Comparison of ENCODE assay signal across 16 cellular contexts in genomic region chr17:56870163-56870651, GRCh38. TPM values are rescaled to one million over a fixed set of nuclear protein-coding genes. Genes with fewer than 3 reads are reported as not detected.
DNase-seq lines count a peak whose midpoint lies in the region; ATAC-seq and TF ChIP-seq lines count a peak whose summit lies in the region.
"Had no signal": no experiment of that assay in that cellular context is flagged by ENCODE, and none has a peak within 500 bp of the region (broad histone marks: within the 10 kb centered on the region; RNA-seq: fewer than 3 reads in every experiment).

No MANE protein-coding gene starts in this region.

- no peak overlapping the region for H2AFZ ChIP-seq in neural progenitor cell (replicated peaks)
- H2AFZ ChIP-seq: hepatocyte had no signal

- H3K9me3 Mint-ChIP-seq in activated T-cell treated with anti-CD3 and anti-CD28 coated beads, Interleukin-2, amount 50 U/mL, for 4 hours, result no peaks in the 10 kb centered on the region
- H3K9me3 Mint-ChIP-seq in IgD-negative memory B cell, result no peaks in the 10 kb centered on the region
- no peaks in the 10 kb centered on the region for H3K9me3 Mint-ChIP-seq in neural progenitor cell

- H4K20me1 ChIP-seq in neural progenitor cell (ENCODE audit: low read depth), result no peaks in the 10 kb centered on the region

- H3K27ac ChIP-seq in neural progenitor cell (no peak overlapping the region), thyroid gland (no peak overlapping the region)
- H3K27ac ChIP-seq: hepatocyte, neutrophil had no signal

- no peak for TF ChIP-seq CTCF in neural progenitor cell (IDR thresholded peaks at IDR 0.05)
- no peak for TF ChIP-seq CTCF in thyroid gland (IDR thresholded peaks at IDR 0.05)

- no peaks in the 10 kb centered on the region for H3K27me3 Mint-ChIP-seq in activated T-cell treated with anti-CD3 and anti-CD28 coated beads, Interleukin-2, amount 50 U/mL, for 4 hours (ENCODE audit: low read depth)
- peaks cover 3% of the 10 kb centered on the region for H3K27me3 Mint-ChIP-seq in IgD-negative memory B cell
- no peaks in the 10 kb centered on the region for H3K27me3 Mint-ChIP-seq in neural progenitor cell (ENCODE audit: insufficient read depth, low read depth)

- H3K79me2 ChIP-seq in neural progenitor cell (ENCODE audit: low read depth), result no peaks in the 10 kb centered on the region
- H3K79me2 ChIP-seq: hepatocyte had no signal

- no peaks in the 10 kb centered on the region for H3K36me3 ChIP-seq in neural progenitor cell
- H3K36me3 ChIP-seq in thyroid gland, result no peaks in the 10 kb centered on the region
- H3K36me3 ChIP-seq: neutrophil had no signal

- no peak for DNase-seq in activated T-cell treated with anti-CD3 and anti-CD28 coated beads, Interleukin-2, amount 50 U/mL, for 4 hours
- DNase-seq in activated T-cell treated with anti-CD3 and anti-CD28 coated beads for 4 hours, result no peak
- DNase-seq in neural progenitor cell (ENCODE audit: low spot score), result no peak
- DNase-seq in HPDE6-E6E7 (ENCODE audit: extremely low spot score), result no peak
- DNase-seq in NCI-H2171 (lab: John Stamatoyannopoulos, UW), result no peak
- DNase-seq in thyroid gland, result no peak
- DNase-seq: ACHN, DMS53, NCI-H1694 treated with DMSO at 0.1 percent for 48 hours, NCI-H774, SHP77 had no signal

- H3F3A ChIP-seq in neural progenitor cell (ENCODE audit: low read depth), result no peaks in the 10 kb centered on the region

- H3K4me1 Mint-ChIP-seq in activated T-cell treated with anti-CD3 and anti-CD28 coated beads, Interleukin-2, amount 50 U/mL, for 4 hours (ENCODE audit: low read depth), result peaks cover 6% of the 10 kb centered on the region
- H3K4me1 Mint-ChIP-seq in IgD-negative memory B cell (peaks cover 4 to 7% (median 7%) of the 10 kb centered on the region in 3 donors), neural progenitor cell (no peaks in the 10 kb centered on the region)

- H3K9me3 ChIP-seq in neural progenitor cell (ENCODE audit: low read depth) (no peaks in the 10 kb centered on the region), thyroid gland (no peaks in the 10 kb centered on the region)
- H3K9me3 ChIP-seq: neutrophil had no signal

- no peak overlapping the region for H3K9ac ChIP-seq in neural progenitor cell

- ATAC-seq in activated T-cell treated with anti-CD3 and anti-CD28 coated beads, Interleukin-2, amount 50 U/mL, for 4 hours, result peak; percentile 74 to 87
- ATAC-seq in GM19455 (IDR thresholded peaks at IDR 0.05; ENCODE audit: unreplicated experiment), result peak; percentile 80
- ATAC-seq: K562 had no signal

- no peak overlapping the region for H3K4me2 ChIP-seq in neural progenitor cell
- H3K4me2 ChIP-seq: hepatocyte had no signal

- no peak overlapping the region for H3K4me3 Mint-ChIP-seq in activated T-cell treated with anti-CD3 and anti-CD28 coated beads, Interleukin-2, amount 50 U/mL, for 4 hours
- H3K4me3 Mint-ChIP-seq in IgD-negative memory B cell (peak overlapping the region in 1 of 4 donors; percentile 49), neural progenitor cell (no peak overlapping the region)

- no peak overlapping the region for H3K4me3 ChIP-seq in neural progenitor cell
- no peak overlapping the region for H3K4me3 ChIP-seq in thyroid gland (replicated peaks in 1 of 3)
- H3K4me3 ChIP-seq: hepatocyte, K562 had no signal

- WGBS in thyroid gland, 2 donors, result 82 to 83% methylated on average over 3 of the region's 3 CpGs

- H3K27ac Mint-ChIP-seq in IgD-negative memory B cell (peak overlapping the region; percentile 2 to 64 (median 55)), neural progenitor cell (peak overlapping the region; percentile 6)

- peaks cover 3% of the 10 kb centered on the region for H3K36me3 Mint-ChIP-seq in activated T-cell treated with anti-CD3 and anti-CD28 coated beads, Interleukin-2, amount 50 U/mL, for 4 hours (ENCODE audit: insufficient read depth)
- H3K36me3 Mint-ChIP-seq in IgD-negative memory B cell (peaks cover 1% of the 10 kb centered on the region), neural progenitor cell (peaks cover 2% of the 10 kb centered on the region)

- no peak for TF ChIP-seq POLR2A in thyroid gland (IDR thresholded peaks at IDR 0.05)

- no peaks in the 10 kb centered on the region for H3K27me3 ChIP-seq in neural progenitor cell
- H3K27me3 ChIP-seq in thyroid gland, result no peaks in the 10 kb centered on the region
- H3K27me3 ChIP-seq: hepatocyte, neutrophil had no signal

- H3K4me1 ChIP-seq in neural progenitor cell (no peaks in the 10 kb centered on the region), thyroid gland (peaks cover 0 to 9% of the 10 kb centered on the region in 2 donors)

- intact Hi-C loops in thyroid gland (cut with DNase I), result no loop called here

RNA-seq across cellular contexts. Expression of gene DGKE, which starts 36.3 kb away (rescaled TPM):
- total RNA-seq in activated T-cell treated with anti-CD3 and anti-CD28 coated beads, Interleukin-2, amount 50 U/mL, for 4 hours, result 10 to 100 TPM; 30.1 to 37.4 (median 33.3) TPM
- polyA plus RNA-seq in IgD-negative memory B cell, result 6.2 TPM
- 4.5 and 7.5 TPM in 2 replicates for total RNA-seq in neural progenitor cell (ENCODE audit: low replicate concordance)
- 10 to 100 TPM in 3 of 4 donors, 1 to 10 TPM in 1; 7.2 to 21.7 (median 14.7) TPM for total RNA-seq in thyroid gland

RNA-seq across cellular contexts. Expression of gene C17orf67, which starts 36.5 kb away (rescaled TPM):
- 1 to 10 TPM; 2.0 to 2.3 (median 2.2) TPM for total RNA-seq in activated T-cell treated with anti-CD3 and anti-CD28 coated beads, Interleukin-2, amount 50 U/mL, for 4 hours
- polyA plus RNA-seq in IgD-negative memory B cell, result 2.1 TPM
- total RNA-seq in neural progenitor cell (ENCODE audit: low replicate concordance) (0.59 and 1.4 TPM in 2 replicates), thyroid gland (1 to 10 TPM in 3 of 4 donors, under 1 TPM in 1; 0.24 to 1.2 (median 1.2) TPM)

RNA-seq across cellular contexts. Expression of gene TRIM25, which starts 43.6 kb away (rescaled TPM):
- total RNA-seq in activated T-cell treated with anti-CD3 and anti-CD28 coated beads, Interleukin-2, amount 50 U/mL, for 4 hours, result 10 to 100 TPM; 52.4 to 66.7 (median 61.2) TPM
- polyA plus RNA-seq in IgD-negative memory B cell, result 14.0 TPM
- total RNA-seq in neural progenitor cell (ENCODE audit: low replicate concordance), result 6.1 and 7.6 TPM in 2 replicates
- total RNA-seq in thyroid gland, result 10 to 100 TPM; 23.9 to 41.8 (median 32.7) TPM
